ENCODE assay signal across 9 cellular contexts in the genomic region with DNA sequence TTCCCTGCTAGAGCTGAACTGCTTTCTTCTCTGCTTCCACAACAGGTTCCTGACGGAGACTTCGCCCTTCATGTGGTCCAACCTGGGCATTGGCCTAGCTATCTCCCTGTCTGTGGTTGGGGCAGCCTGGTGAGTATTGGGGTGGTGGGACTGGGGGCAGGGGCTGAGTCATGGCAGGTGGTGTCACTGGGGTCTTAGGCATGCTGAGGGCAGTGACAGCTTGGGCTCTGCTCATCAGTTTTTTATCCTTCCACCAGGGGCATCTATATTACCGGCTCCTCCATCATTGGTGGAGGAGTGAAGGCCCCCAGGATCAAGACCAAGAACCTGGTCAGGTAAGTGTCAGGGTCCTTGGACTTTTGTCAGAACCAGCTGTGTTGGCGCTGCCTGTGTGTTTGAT. TPM values are rescaled to one million over a fixed set of nuclear protein-coding genes. Genes with fewer than 3 reads are reported as not detected.
A peak's percentile ranks its signal among the peaks of the same experiment; 100 is the strongest.
DNase-seq lines count a peak whose midpoint lies in the region; ATAC-seq and TF ChIP-seq lines count a peak whose summit lies in the region.
"Had no signal": no experiment of that assay in that cellular context is flagged by ENCODE, and none has a peak within 500 bp of the region (broad histone marks: within the 10 kb centered on the region; RNA-seq: fewer than 3 reads in every experiment).

No MANE protein-coding gene starts in this region.

- peak overlapping the region; percentile 97 for H3K4me2 ChIP-seq in KMS-11

- CTCF ChIA-PET in naive thymus-derived CD4-positive, alpha-beta T cell (lab: Charles Lee), result interaction anchor here (1.3 kb wide), 2 partner anchors 28 to 41 kb away, joined by 3 to 5 read pairs; no protein-coding TSS in a partner anchor

- peaks cover 49% of the 10 kb centered on the region for H3K79me2 ChIP-seq in KMS-11 (ENCODE audit: insufficient read depth, low read depth)

- H2AFZ ChIP-seq in KMS-11 (ENCODE audit: low read depth), result no peak overlapping the region

- no peaks in the 10 kb centered on the region for H3K36me3 ChIP-seq in KMS-11 (ENCODE audit: insufficient read depth)
- peaks cover 0 to 42% (median 11%) of the 10 kb centered on the region in 3 experiments for H3K36me3 ChIP-seq in naive thymus-derived CD4-positive, alpha-beta T cell (ENCODE audit: control insufficient read depth in 2 of 3, insufficient read depth in 3 of 3, low read length in 3 of 3)

- no peak overlapping the region for H3K27ac ChIP-seq in KMS-11
- peak overlapping the region; percentile 91 for H3K27ac ChIP-seq in naive thymus-derived CD4-positive, alpha-beta T cell (ENCODE audit: low read depth, low read length)

- no peaks in the 10 kb centered on the region for H4K20me1 ChIP-seq in KMS-11 (ENCODE audit: insufficient read depth)

- ATAC-seq in central memory CD8-positive, alpha-beta T cell (replicated peaks; ENCODE audit: extremely low read depth, poor library complexity, severe bottlenecking), result no peak
- no peak for ATAC-seq in naive thymus-derived CD4-positive, alpha-beta T cell
- no peak for ATAC-seq in GM18520 (IDR thresholded peaks at IDR 0.05; ENCODE audit: unreplicated experiment)
- no peak for ATAC-seq in activated CD4-positive, CD25-positive, alpha-beta regulatory T cell treated with anti-CD3 and anti-CD28 coated beads, Interleukin-2, amount 50 U/mL, for 24 hours
- ATAC-seq in HG03457 (IDR thresholded peaks at IDR 0.05; ENCODE audit: unreplicated experiment), result no peak

- H3K27ac Mint-ChIP-seq in central memory CD8-positive, alpha-beta T cell (ENCODE audit: low read depth), result peak overlapping the region; percentile 88
- peak overlapping the region; percentile 42 to 95 (median 87) for H3K27ac Mint-ChIP-seq in naive thymus-derived CD4-positive, alpha-beta T cell

- H3K9me3 ChIP-seq in naive thymus-derived CD4-positive, alpha-beta T cell (ENCODE audit: control insufficient read depth in 2 of 3, low read length in 3 of 3), result no peaks in the 10 kb centered on the region

- no peaks in the 10 kb centered on the region for H3K27me3 Mint-ChIP-seq in central memory CD8-positive, alpha-beta T cell
- peaks cover 0 to 15% (median 6%) of the 10 kb centered on the region in 5 donors for H3K27me3 Mint-ChIP-seq in naive thymus-derived CD4-positive, alpha-beta T cell

- H3K4me3 ChIP-seq in AG10803 (ENCODE audit: low read length), result peak overlapping the region; percentile 90
- no peak overlapping the region for H3K4me3 ChIP-seq in KMS-11 (IDR thresholded peaks at IDR 0.05; ENCODE audit: insufficient read depth, low read depth, low read length)
- peak overlapping the region; percentile 93 for H3K4me3 ChIP-seq in naive thymus-derived CD4-positive, alpha-beta T cell (ENCODE audit: low read length)

- H3K9me3 Mint-ChIP-seq in central memory CD8-positive, alpha-beta T cell, result no peaks in the 10 kb centered on the region
- H3K9me3 Mint-ChIP-seq in naive thymus-derived CD4-positive, alpha-beta T cell, result peaks cover 0 to 1% (median 0%) of the 10 kb centered on the region in 11 donors

- peak; percentile 24 for TF ChIP-seq CTCF in AG10803 (conservative IDR thresholded peaks at IDR 0.05; ENCODE audit: low read length)
- no peak; the same call in 1 of the 2 replicates for TF ChIP-seq CTCF in KMS-11 (conservative IDR thresholded peaks at IDR 0.05; ENCODE audit: low read depth, low read length)

- H3K27me3 ChIP-seq in KMS-11 (ENCODE audit: insufficient read depth, low read depth), result no peaks in the 10 kb centered on the region
- peaks cover 0 to 7% of the 10 kb centered on the region in 2 donors for H3K27me3 ChIP-seq in naive thymus-derived CD4-positive, alpha-beta T cell (ENCODE audit: control insufficient read depth in 2 of 2, insufficient read depth in 2 of 2, low read length in 2 of 2)

- H3K4me1 Mint-ChIP-seq in central memory CD8-positive, alpha-beta T cell, result peaks cover 42% of the 10 kb centered on the region
- H3K4me1 Mint-ChIP-seq in naive thymus-derived CD4-positive, alpha-beta T cell, result peaks cover 42 to 67% (median 53%) of the 10 kb centered on the region in 7 donors

- H3K4me3 Mint-ChIP-seq in central memory CD8-positive, alpha-beta T cell, result peak overlapping the region; percentile 89
- peak overlapping the region; percentile 88 to 98 (median 94) for H3K4me3 Mint-ChIP-seq in naive thymus-derived CD4-positive, alpha-beta T cell

- peaks cover 45% of the 10 kb centered on the region for H3K4me1 ChIP-seq in KMS-11 (ENCODE audit: low read depth, poor library complexity, severe bottlenecking)
- H3K4me1 ChIP-seq in naive thymus-derived CD4-positive, alpha-beta T cell (ENCODE audit: control insufficient read depth in 2 of 2, insufficient read depth in 2 of 2, low read length in 2 of 2), result peaks cover 21 to 23% of the 10 kb centered on the region in 2 donors

- H3K36me3 Mint-ChIP-seq in central memory CD8-positive, alpha-beta T cell (ENCODE audit: insufficient read depth), result peaks cover 14% of the 10 kb centered on the region
- H3K36me3 Mint-ChIP-seq in naive thymus-derived CD4-positive, alpha-beta T cell, result peaks cover 12 to 22% (median 20%) of the 10 kb centered on the region in 5 donors

- DNase-seq in AG10803 (ENCODE audit: low read depth) (no peak), cortex of kidney (lab: John Stamatoyannopoulos, UW) (no peak)
- DNase-seq in central memory CD8-positive, alpha-beta T cell (ENCODE audit: low spot score in 2 of 2), result no peak
- no peak for DNase-seq in naive thymus-derived CD4-positive, alpha-beta T cell
- DNase-seq: NCI-H526 treated with DMSO at 0.1 percent for 48 hours had no signal

- peak overlapping the region; percentile 75; the same call in 1 of the 2 replicates for H3K9ac ChIP-seq in KMS-11

- POLR2A ChIA-PET in naive thymus-derived CD4-positive, alpha-beta T cell (lab: Charles Lee), result interaction anchor here (1.1 to 3.8 kb wide), 4 partner anchors 12 to 54 kb away, joined by 3 to 23 read pairs (median 4); partner anchors contain the start of gene IPO13

- intact Hi-C loops in naive thymus-derived CD4-positive, alpha-beta T cell (cut with micrococcal nuclease), result loop anchor here (5.0 to 10.0 kb wide), 5 partner anchors 271 to 1709 kb away; partner anchors contain the start of genes CCDC163 (in 1 of the 2), ELOVL1 (in 1 of the 2), GPBP1L1 (in 1 of the 2) and MMACHC (in 1 of the 2)

RNA-seq across cellular contexts. Expression of gene ATP6V0B, which starts 1.3 kb away (rescaled TPM):
- 100 to 1,000 TPM in 2 of 5 experiments, 10 to 100 TPM in 3; 47.3 to 152 (median 69.3) TPM for total RNA-seq in naive thymus-derived CD4-positive, alpha-beta T cell
- 100 to 1,000 TPM; 147 to 166 TPM for polyA plus RNA-seq in naive thymus-derived CD4-positive, alpha-beta T cell

RNA-seq across cellular contexts. Expression of gene B4GALT2, which starts 3.0 kb away (rescaled TPM):
- total RNA-seq in naive thymus-derived CD4-positive, alpha-beta T cell, result 10 to 100 TPM in 1 of 5 experiments, 1 to 10 TPM in 2, under 1 TPM in 2; 0.49 to 16.9 (median 1.6) TPM
- not detected for polyA plus RNA-seq in naive thymus-derived CD4-positive, alpha-beta T cell

RNA-seq across cellular contexts. Expression of gene DPH2, which starts 6.2 kb away (rescaled TPM):
- 10 to 100 TPM; 21.3 to 40.1 (median 29.4) TPM for total RNA-seq in naive thymus-derived CD4-positive, alpha-beta T cell
- 10 to 100 TPM; 29.4 to 40.9 TPM for polyA plus RNA-seq in naive thymus-derived CD4-positive, alpha-beta T cell

RNA-seq across cellular contexts. Expression of gene CCDC24, which starts 15.4 kb away (rescaled TPM):
- 1 to 10 TPM in 4 of 5 experiments, under 1 TPM in 1; 0.40 to 2.9 (median 1.6) TPM for total RNA-seq in naive thymus-derived CD4-positive, alpha-beta T cell
- polyA plus RNA-seq in naive thymus-derived CD4-positive, alpha-beta T cell, result under 1 TPM in 1 of 2 donors, not detected in 1; 0.41 TPM

RNA-seq across cellular contexts. Expression of gene IPO13, which starts 29.3 kb away (rescaled TPM):
- 10 to 100 TPM; 10.1 to 32.3 (median 17.0) TPM for total RNA-seq in naive thymus-derived CD4-positive, alpha-beta T cell
- 10 to 100 TPM; 13.0 to 15.2 TPM for polyA plus RNA-seq in naive thymus-derived CD4-positive, alpha-beta T cell
